1 cellular context compared by ENCODE assay signal in the genomic region with DNA sequence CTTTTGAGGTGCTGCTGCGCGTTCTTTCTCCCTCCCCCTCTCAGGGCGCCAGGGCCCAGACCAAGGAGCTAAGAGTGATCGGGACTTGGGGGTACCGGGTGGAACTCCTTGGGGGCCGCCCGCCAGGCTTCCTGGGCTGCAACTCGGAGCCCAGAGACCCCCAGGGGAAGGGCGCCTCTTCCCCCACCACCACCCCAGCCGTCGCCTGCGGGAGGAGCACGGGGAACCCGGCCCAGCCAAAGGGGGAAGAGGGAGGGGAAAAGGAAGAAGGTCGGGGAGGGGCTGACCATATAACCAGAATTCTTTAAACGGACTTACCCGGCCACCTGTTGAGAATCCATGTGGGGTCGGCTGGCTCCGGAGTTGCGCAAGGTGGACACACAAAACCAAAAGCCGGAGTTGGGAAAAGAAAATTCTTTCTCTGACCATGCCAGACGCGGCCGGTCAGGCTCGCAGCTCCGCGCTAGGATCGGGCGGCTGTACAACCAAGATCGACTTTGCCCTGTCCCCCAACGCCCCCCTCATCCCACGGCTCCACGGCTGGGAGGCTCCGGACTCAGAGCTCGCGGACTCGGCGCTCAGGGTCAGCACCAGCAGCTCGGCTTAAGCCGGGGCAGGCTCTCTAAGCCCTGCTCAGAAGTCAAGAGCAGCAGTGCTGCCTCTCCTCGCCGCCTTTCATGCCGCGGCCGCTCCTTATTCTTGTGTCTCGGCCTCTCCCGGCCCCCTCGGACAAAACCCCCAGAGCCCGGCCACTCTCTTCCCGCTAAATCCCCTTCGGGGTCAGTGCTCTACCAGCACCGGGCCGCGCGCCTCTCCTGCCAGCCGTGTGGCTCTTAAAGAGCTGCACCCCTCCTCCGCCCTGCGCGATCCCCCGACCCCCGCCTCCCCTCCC.
TF ChIP-seq lines count a peak whose summit lies in the region.

No MANE protein-coding gene starts in this region.

TF ChIP-seq in GM12878, 131 proteins besides CTCF, POLR2A, EP300 and RAD21:
- TF ChIP-seq SMC3 (IDR thresholded peaks at IDR 0.05; ENCODE audit: borderline replicate concordance, low read length) (no peak), YY1 (IDR thresholded peaks at IDR 0.05; ENCODE audit: low read depth, low read length) (no peak), HCFC1 (IDR thresholded peaks at IDR 0.05; ENCODE audit: low read length) (no peak), HDAC2 (IDR thresholded peaks at IDR 0.05) (no peak), SUPT20H (IDR thresholded peaks at IDR 0.05; ENCODE audit: borderline replicate concordance, control insufficient read depth, low read depth, low read length) (no peak), TARDBP (IDR thresholded peaks at IDR 0.05; ENCODE audit: borderline replicate concordance) (no peak), EZH2 (IDR thresholded peaks at IDR 0.05; ENCODE audit: borderline replicate concordance, control insufficient read depth, low read depth, low read length) (0 out of 2 replicates have a peak, but pooled peaks have one; percentile 7), SMAD1 (IDR thresholded peaks at IDR 0.05; ENCODE audit: low read depth, partially characterized antibody) (no peak), SUZ12 (IDR thresholded peaks at IDR 0.05; ENCODE audit: unreplicated experiment) (peak; percentile 61), CREB1 (IDR thresholded peaks at IDR 0.05; ENCODE audit: low read depth) (no peak), ZNF384 (IDR thresholded peaks at IDR 0.05; ENCODE audit: borderline replicate concordance, low read depth, low read length) (no peak), JUNB (IDR thresholded peaks at IDR 0.05) (no peak)
- TF ChIP-seq, protein P1, sequence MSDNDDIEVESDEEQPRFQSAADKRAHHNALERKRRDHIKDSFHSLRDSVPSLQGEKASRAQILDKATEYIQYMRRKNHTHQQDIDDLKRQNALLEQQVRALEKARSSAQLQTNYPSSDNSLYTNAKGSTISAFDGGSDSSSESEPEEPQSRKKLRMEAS (IDR thresholded peaks at IDR 0.05; ENCODE audit: low read depth, low read length): no peak
- TF ChIP-seq, protein P2, sequence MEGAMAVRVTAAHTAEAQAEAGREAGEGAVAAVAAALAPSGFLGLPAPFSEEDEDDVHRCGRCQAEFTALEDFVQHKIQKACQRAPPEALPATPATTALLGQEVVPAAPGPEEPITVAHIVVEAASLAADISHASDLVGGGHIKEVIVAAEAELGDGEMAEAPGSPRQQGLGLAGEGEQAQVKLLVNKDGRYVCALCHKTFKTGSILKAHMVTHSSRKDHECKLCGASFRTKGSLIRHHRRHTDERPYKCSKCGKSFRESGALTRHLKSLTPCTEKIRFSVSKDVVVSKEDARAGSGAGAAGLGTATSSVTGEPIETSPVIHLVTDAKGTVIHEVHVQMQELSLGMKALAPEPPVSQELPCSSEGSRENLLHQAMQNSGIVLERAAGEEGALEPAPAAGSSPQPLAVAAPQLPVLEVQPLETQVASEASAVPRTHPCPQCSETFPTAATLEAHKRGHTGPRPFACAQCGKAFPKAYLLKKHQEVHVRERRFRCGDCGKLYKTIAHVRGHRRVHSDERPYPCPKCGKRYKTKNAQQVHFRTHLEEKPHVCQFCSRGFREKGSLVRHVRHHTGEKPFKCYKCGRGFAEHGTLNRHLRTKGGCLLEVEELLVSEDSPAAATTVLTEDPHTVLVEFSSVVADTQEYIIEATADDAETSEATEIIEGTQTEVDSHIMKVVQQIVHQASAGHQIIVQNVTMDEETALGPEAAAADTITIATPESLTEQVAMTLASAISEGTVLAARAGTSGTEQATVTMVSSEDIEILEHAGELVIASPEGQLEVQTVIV (IDR thresholded peaks at IDR 0.05; ENCODE audit: borderline replicate concordance, partially characterized antibody): no peak
- TF ChIP-seq, protein P3, sequence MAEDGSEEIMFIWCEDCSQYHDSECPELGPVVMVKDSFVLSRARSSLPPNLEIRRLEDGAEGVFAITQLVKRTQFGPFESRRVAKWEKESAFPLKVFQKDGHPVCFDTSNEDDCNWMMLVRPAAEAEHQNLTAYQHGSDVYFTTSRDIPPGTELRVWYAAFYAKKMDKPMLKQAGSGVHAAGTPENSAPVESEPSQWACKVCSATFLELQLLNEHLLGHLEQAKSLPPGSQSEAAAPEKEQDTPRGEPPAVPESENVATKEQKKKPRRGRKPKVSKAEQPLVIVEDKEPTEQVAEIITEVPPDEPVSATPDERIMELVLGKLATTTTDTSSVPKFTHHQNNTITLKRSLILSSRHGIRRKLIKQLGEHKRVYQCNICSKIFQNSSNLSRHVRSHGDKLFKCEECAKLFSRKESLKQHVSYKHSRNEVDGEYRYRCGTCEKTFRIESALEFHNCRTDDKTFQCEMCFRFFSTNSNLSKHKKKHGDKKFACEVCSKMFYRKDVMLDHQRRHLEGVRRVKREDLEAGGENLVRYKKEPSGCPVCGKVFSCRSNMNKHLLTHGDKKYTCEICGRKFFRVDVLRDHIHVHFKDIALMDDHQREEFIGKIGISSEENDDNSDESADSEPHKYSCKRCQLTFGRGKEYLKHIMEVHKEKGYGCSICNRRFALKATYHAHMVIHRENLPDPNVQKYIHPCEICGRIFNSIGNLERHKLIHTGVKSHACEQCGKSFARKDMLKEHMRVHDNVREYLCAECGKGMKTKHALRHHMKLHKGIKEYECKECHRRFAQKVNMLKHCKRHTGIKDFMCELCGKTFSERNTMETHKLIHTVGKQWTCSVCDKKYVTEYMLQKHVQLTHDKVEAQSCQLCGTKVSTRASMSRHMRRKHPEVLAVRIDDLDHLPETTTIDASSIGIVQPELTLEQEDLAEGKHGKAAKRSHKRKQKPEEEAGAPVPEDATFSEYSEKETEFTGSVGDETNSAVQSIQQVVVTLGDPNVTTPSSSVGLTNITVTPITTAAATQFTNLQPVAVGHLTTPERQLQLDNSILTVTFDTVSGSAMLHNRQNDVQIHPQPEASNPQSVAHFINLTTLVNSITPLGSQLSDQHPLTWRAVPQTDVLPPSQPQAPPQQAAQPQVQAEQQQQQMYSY (CRISPR knock-in tag; IDR thresholded peaks at IDR 0.05): no peak
- TF ChIP-seq, protein P4, sequence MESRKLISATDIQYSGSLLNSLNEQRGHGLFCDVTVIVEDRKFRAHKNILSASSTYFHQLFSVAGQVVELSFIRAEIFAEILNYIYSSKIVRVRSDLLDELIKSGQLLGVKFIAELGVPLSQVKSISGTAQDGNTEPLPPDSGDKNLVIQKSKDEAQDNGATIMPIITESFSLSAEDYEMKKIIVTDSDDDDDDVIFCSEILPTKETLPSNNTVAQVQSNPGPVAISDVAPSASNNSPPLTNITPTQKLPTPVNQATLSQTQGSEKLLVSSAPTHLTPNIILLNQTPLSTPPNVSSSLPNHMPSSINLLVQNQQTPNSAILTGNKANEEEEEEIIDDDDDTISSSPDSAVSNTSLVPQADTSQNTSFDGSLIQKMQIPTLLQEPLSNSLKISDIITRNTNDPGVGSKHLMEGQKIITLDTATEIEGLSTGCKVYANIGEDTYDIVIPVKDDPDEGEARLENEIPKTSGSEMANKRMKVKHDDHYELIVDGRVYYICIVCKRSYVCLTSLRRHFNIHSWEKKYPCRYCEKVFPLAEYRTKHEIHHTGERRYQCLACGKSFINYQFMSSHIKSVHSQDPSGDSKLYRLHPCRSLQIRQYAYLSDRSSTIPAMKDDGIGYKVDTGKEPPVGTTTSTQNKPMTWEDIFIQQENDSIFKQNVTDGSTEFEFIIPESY (IDR thresholded peaks at IDR 0.05): no peak
- TF ChIP-seq, protein P5, sequence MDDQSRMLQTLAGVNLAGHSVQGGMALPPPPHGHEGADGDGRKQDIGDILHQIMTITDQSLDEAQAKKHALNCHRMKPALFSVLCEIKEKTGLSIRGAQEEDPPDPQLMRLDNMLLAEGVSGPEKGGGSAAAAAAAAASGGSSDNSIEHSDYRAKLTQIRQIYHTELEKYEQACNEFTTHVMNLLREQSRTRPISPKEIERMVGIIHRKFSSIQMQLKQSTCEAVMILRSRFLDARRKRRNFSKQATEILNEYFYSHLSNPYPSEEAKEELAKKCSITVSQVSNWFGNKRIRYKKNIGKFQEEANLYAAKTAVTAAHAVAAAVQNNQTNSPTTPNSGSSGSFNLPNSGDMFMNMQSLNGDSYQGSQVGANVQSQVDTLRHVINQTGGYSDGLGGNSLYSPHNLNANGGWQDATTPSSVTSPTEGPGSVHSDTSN (IDR thresholded peaks at IDR 0.05; ENCODE audit: insufficient replicate concordance, low read depth, low read length): no peak
- TF ChIP-seq, protein P6, sequence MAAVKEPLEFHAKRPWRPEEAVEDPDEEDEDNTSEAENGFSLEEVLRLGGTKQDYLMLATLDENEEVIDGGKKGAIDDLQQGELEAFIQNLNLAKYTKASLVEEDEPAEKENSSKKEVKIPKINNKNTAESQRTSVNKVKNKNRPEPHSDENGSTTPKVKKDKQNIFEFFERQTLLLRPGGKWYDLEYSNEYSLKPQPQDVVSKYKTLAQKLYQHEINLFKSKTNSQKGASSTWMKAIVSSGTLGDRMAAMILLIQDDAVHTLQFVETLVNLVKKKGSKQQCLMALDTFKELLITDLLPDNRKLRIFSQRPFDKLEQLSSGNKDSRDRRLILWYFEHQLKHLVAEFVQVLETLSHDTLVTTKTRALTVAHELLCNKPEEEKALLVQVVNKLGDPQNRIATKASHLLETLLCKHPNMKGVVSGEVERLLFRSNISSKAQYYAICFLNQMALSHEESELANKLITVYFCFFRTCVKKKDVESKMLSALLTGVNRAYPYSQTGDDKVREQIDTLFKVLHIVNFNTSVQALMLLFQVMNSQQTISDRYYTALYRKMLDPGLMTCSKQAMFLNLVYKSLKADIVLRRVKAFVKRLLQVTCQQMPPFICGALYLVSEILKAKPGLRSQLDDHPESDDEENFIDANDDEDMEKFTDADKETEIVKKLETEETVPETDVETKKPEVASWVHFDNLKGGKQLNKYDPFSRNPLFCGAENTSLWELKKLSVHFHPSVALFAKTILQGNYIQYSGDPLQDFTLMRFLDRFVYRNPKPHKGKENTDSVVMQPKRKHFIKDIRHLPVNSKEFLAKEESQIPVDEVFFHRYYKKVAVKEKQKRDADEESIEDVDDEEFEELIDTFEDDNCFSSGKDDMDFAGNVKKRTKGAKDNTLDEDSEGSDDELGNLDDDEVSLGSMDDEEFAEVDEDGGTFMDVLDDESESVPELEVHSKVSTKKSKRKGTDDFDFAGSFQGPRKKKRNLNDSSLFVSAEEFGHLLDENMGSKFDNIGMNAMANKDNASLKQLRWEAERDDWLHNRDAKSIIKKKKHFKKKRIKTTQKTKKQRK (IDR thresholded peaks at IDR 0.05; ENCODE audit: low read depth, low read length): no peak
